ENCODE assay signal across 7 cellular contexts in genomic region chr22:40183603-40184002, GRCh38. TPM values are rescaled to one million over a fixed set of nuclear protein-coding genes. Genes with fewer than 3 reads are reported as not detected.
DNase-seq lines count a peak whose midpoint lies in the region; ATAC-seq and TF ChIP-seq lines count a peak whose summit lies in the region.
"Not testable (repeated sequence)": the region's sequence is repeated elsewhere in the genome, so short reads cannot be mapped to it uniquely, and the experiment has no call there.

No MANE protein-coding gene starts in this region.

- peaks cover 33% of the 10 kb centered on the region for H3K4me1 ChIP-seq in Caco-2
- H3K4me1 ChIP-seq in left ventricle myocardium inferior = peaks cover 97% of the 10 kb centered on the region
- peaks cover 19 to 53% of the 10 kb centered on the region in 2 donors for H3K4me1 ChIP-seq in naive thymus-derived CD4-positive, alpha-beta T cell (ENCODE audit: control insufficient read depth in 2 of 2, insufficient read depth in 2 of 2, low read length in 2 of 2)
- H3K4me1 ChIP-seq in skeletal muscle satellite cell (ENCODE audit: control insufficient read depth, insufficient read depth, low read length) = peaks cover 36% of the 10 kb centered on the region

- H3K4me1 Mint-ChIP-seq in Caco-2 (ENCODE audit: low read depth, unreplicated experiment) = peaks cover 43% of the 10 kb centered on the region
- peaks cover 83 to 87% (median 86%) of the 10 kb centered on the region in 3 donors for H3K4me1 Mint-ChIP-seq in T-cell
- peaks cover 63% of the 10 kb centered on the region for H3K4me1 Mint-ChIP-seq in activated naive CD4-positive, alpha-beta T cell treated with anti-CD3 and anti-CD28 coated beads, Interleukin-2, amount 10 ng/mL, durations not matched to agents 7 days and 5 days
- peaks cover 74% of the 10 kb centered on the region for H3K4me1 Mint-ChIP-seq in chondrocyte (ENCODE audit: low read depth)
- H3K4me1 Mint-ChIP-seq in naive thymus-derived CD4-positive, alpha-beta T cell = peaks cover 47 to 91% (median 80%) of the 10 kb centered on the region in 7 donors

- H3K36me3 Mint-ChIP-seq in Caco-2 (ENCODE audit: insufficient read depth, unreplicated experiment) (peaks cover 11% of the 10 kb centered on the region), T-cell (peaks cover 18% of the 10 kb centered on the region)
- H3K36me3 Mint-ChIP-seq in activated naive CD4-positive, alpha-beta T cell treated with anti-CD3 and anti-CD28 coated beads, Interleukin-2, amount 10 ng/mL, durations not matched to agents 7 days and 5 days = peaks cover 28% of the 10 kb centered on the region
- H3K36me3 Mint-ChIP-seq in chondrocyte (ENCODE audit: low read depth) = not testable (repeated sequence)
- peaks cover 3 to 23% (median 6%) of the 10 kb centered on the region in 5 donors for H3K36me3 Mint-ChIP-seq in naive thymus-derived CD4-positive, alpha-beta T cell

- CTCF ChIA-PET in Caco-2 (lab: Charles Lee); T-cell (lab: Charles Lee); activated naive CD4-positive, alpha-beta T cell treated with anti-CD3 and anti-CD28 coated beads, Interleukin-2, amount 10 ng/mL, durations not matched to agents 7 days and 5 days (lab: Charles Lee); naive thymus-derived CD4-positive, alpha-beta T cell (lab: Charles Lee): not testable (repeated sequence)

- not testable (repeated sequence) for H3K27me3 Mint-ChIP-seq in Caco-2 (ENCODE audit: insufficient read depth, unreplicated experiment); T-cell; activated naive CD4-positive, alpha-beta T cell treated with anti-CD3 and anti-CD28 coated beads, Interleukin-2, amount 10 ng/mL, durations not matched to agents 7 days and 5 days; chondrocyte (ENCODE audit: low read depth); naive thymus-derived CD4-positive, alpha-beta T cell

- H3K27ac Mint-ChIP-seq in Caco-2 (ENCODE audit: unreplicated experiment) = peak overlapping the region; percentile 43
- peak overlapping the region; percentile 81 to 88 for H3K27ac Mint-ChIP-seq in T-cell
- H3K27ac Mint-ChIP-seq in activated naive CD4-positive, alpha-beta T cell treated with anti-CD3 and anti-CD28 coated beads, Interleukin-2, amount 10 ng/mL, durations not matched to agents 7 days and 5 days = peak overlapping the region; percentile 76
- H3K27ac Mint-ChIP-seq in chondrocyte (ENCODE audit: unreplicated experiment) = peak overlapping the region; percentile 95
- peak overlapping the region; percentile 65 to 95 (median 85) for H3K27ac Mint-ChIP-seq in naive thymus-derived CD4-positive, alpha-beta T cell

- H3K4me2 ChIP-seq in skeletal muscle satellite cell (ENCODE audit: low read length) = peak overlapping the region; percentile 56

- H3K4me3 Mint-ChIP-seq in Caco-2 (ENCODE audit: unreplicated experiment) = not testable (repeated sequence)
- H3K4me3 Mint-ChIP-seq in T-cell = peak overlapping the region in 2 of 3 donors; percentile 63 to 65
- peak overlapping the region; percentile 31 for H3K4me3 Mint-ChIP-seq in activated naive CD4-positive, alpha-beta T cell treated with anti-CD3 and anti-CD28 coated beads, Interleukin-2, amount 10 ng/mL, durations not matched to agents 7 days and 5 days
- H3K4me3 Mint-ChIP-seq in chondrocyte (ENCODE audit: unreplicated experiment) = peak overlapping the region; percentile 15
- H3K4me3 Mint-ChIP-seq in naive thymus-derived CD4-positive, alpha-beta T cell = peak overlapping the region; percentile 67 to 87 (median 78)

- peak overlapping the region; percentile 93 for H3K27ac ChIP-seq in left ventricle myocardium inferior (replicated peaks)
- peak overlapping the region; percentile 59 for H3K27ac ChIP-seq in naive thymus-derived CD4-positive, alpha-beta T cell (ENCODE audit: low read depth, low read length)

- DNase-seq in Caco-2; T-cell; activated naive CD4-positive, alpha-beta T cell treated with anti-CD3 and anti-CD28 coated beads, Interleukin-2, amount 10 ng/mL, durations not matched to agents 7 days and 5 days; chondrocyte (ENCODE audit: low spot score); left ventricle myocardium inferior; naive thymus-derived CD4-positive, alpha-beta T cell: not testable (repeated sequence)

- TF ChIP-seq CTCF in Caco-2 (IDR thresholded peaks at IDR 0.05; ENCODE audit: insufficient read depth in 1 of 2, low read depth in 1 of 2, low read length in 1 of 2, severe bottlenecking in 1 of 2, unreplicated experiment in 1 of 2); chondrocyte (IDR thresholded peaks at IDR 0.05); left ventricle myocardium inferior (IDR thresholded peaks at IDR 0.05; ENCODE audit: borderline replicate concordance): not testable (repeated sequence)

- H3K9me3 ChIP-seq in Caco-2; left ventricle myocardium inferior (replicated peaks); naive thymus-derived CD4-positive, alpha-beta T cell (ENCODE audit: control insufficient read depth in 2 of 3, low read length in 3 of 3); skeletal muscle satellite cell (replicated peaks; ENCODE audit: low read length): not testable (repeated sequence)

- not testable (repeated sequence) for H3K9me3 Mint-ChIP-seq in Caco-2 (ENCODE audit: unreplicated experiment); T-cell; activated naive CD4-positive, alpha-beta T cell treated with anti-CD3 and anti-CD28 coated beads, Interleukin-2, amount 10 ng/mL, durations not matched to agents 7 days and 5 days; chondrocyte (ENCODE audit: low read depth); naive thymus-derived CD4-positive, alpha-beta T cell

- BruUV-seq in Caco-2 (replicated peaks; lab: Mats Ljungman, UMichigan) = not testable (repeated sequence)

- ATAC-seq in T-cell (replicated peaks in 1 of 4); naive thymus-derived CD4-positive, alpha-beta T cell: not testable (repeated sequence)

- intact Hi-C loops in Caco-2 (cut with micrococcal nuclease; ENCODE audit: unreplicated experiment); naive thymus-derived CD4-positive, alpha-beta T cell (cut with micrococcal nuclease): not testable (repeated sequence)
- intact Hi-C loops in left ventricle myocardium inferior (cut with micrococcal nuclease) = loop anchor here (10.0 kb wide), 1 partner anchor 129 kb away; no protein-coding TSS in a partner anchor

- POLR2A ChIA-PET in Caco-2 (lab: Charles Lee); T-cell (lab: Charles Lee): not testable (repeated sequence)
- POLR2A ChIA-PET in naive thymus-derived CD4-positive, alpha-beta T cell (lab: Charles Lee) = interaction anchor here (0.9 to 1.2 kb wide), 3 partner anchors 13 to 58 kb away, joined by 3 to 4 read pairs (median 3); no protein-coding TSS in a partner anchor

- H3K9ac ChIP-seq in skeletal muscle satellite cell (ENCODE audit: low read depth, low read length) = peak overlapping the region; percentile 17

- H3K27me3 ChIP-seq in Caco-2 (replicated peaks; ENCODE audit: control insufficient read depth, insufficient read depth, low read length); left ventricle myocardium inferior (ENCODE audit: low read depth); naive thymus-derived CD4-positive, alpha-beta T cell (ENCODE audit: control insufficient read depth in 2 of 2, insufficient read depth in 2 of 2, low read length in 2 of 2); skeletal muscle satellite cell (ENCODE audit: control insufficient read depth, insufficient read depth, low read length): not testable (repeated sequence)

- H3K4me3 ChIP-seq in Caco-2 (ENCODE audit: low read depth, low read length); left ventricle myocardium inferior; skeletal muscle satellite cell (ENCODE audit: low read length): not testable (repeated sequence)
- H3K4me3 ChIP-seq in naive thymus-derived CD4-positive, alpha-beta T cell (ENCODE audit: low read length) = peak overlapping the region; percentile 28

- H3K36me3 ChIP-seq in Caco-2 (ENCODE audit: control insufficient read depth, insufficient read depth, low read length); left ventricle myocardium inferior; naive thymus-derived CD4-positive, alpha-beta T cell (ENCODE audit: control insufficient read depth in 2 of 3, insufficient read depth in 3 of 3, low read length in 3 of 3); skeletal muscle satellite cell (ENCODE audit: insufficient read depth, low read length): not testable (repeated sequence)

RNA-seq across cellular contexts. Expression of gene TNRC6B, which starts 5.9 kb away (rescaled TPM):
- 22.1 and 23.5 TPM in 2 replicates for total RNA-seq in Caco-2 (2022)
- 100 to 1,000 TPM; 122 to 173 (median 143) TPM for total RNA-seq in T-cell
- total RNA-seq in chondrocyte = 30.9 to 42.8 TPM (median 35.0 TPM) in 3 replicates
- 43.8 TPM for total RNA-seq in left ventricle myocardium inferior
- total RNA-seq in naive thymus-derived CD4-positive, alpha-beta T cell = 100 to 1,000 TPM in 4 of 5 experiments, 10 to 100 TPM in 1; 67.4 to 165 (median 146) TPM
- 100 to 1,000 TPM; 102 to 119 TPM for polyA plus RNA-seq in naive thymus-derived CD4-positive, alpha-beta T cell
- 20.5 and 21.2 TPM in 2 replicates for total RNA-seq in skeletal muscle satellite cell (2012; rRNA removed)

Comparison
In these comparisons a context has a peak if more than half of its experiments do, and no peak if none do; other contexts are left out.
1. H3K27ac Mint-ChIP-seq: peak in every context shown above with its lines; median percentile 95 in chondrocyte; 85 in naive thymus-derived CD4-positive, alpha-beta T cell; 84 in T-cell; 76 in activated naive CD4-positive, alpha-beta T cell treated with anti-CD3 and anti-CD28 coated beads, Interleukin-2, amount 10 ng/mL, durations not matched to agents 7 days and 5 days; 43 in Caco-2.